In the genomic region with DNA sequence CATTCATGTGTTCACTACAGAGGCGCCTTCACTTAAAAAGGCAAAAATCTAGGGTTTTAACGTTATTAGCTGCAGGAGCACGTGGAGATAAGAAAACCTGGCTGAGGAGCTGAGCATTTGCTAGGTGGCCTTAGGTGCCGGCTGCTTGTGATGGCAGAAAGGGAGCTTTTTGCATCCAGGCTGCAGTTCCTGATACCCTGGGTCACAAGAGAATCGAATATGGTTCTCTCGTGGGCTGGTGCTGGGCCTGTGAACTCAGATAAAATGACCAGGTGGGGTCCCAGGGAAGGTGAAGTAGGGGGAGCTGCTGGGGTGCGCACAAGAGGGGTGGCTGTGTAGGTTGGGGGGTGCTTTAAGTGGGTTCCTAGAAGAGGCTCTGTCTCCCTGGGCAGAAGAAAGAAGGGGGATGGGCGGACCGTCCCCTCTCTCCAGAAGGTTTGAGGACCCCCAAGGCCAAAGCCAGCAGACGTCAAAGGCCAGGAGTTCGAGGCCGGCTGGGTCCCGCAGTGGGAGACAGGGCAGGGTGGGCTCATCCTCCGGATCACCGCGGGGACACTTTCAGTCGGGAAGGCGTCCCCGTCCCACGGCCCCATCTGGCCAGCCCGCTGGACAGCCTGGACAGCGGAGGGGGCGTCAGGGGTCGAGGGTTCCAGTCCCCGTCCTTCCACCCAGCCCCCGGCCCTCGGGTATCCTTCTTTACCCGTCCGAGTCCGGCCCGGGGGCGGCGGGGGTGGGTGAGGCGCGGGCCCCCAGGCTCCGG, we compare ENCODE assay signal across 8 cellular contexts. TPM values are rescaled to one million over a fixed set of nuclear protein-coding genes. Genes with fewer than 3 reads are reported as not detected.
A peak's percentile ranks its signal among the peaks of the same experiment; 100 is the strongest.
DNase-seq lines count a peak whose midpoint lies in the region; ATAC-seq and TF ChIP-seq lines count a peak whose summit lies in the region.

No MANE protein-coding gene starts in this region.

- no peak for TF ChIP-seq CTCF in foreskin keratinocyte (conservative IDR thresholded peaks at IDR 0.05)
- no peak for TF ChIP-seq CTCF in psoas muscle (IDR thresholded peaks at IDR 0.05)

- peaks cover 35% of the 10 kb centered on the region for H3K79me2 ChIP-seq in GM23248 (ENCODE audit: insufficient read depth)

- 14 to 16% methylated on average over 15 to 31 of the region's 36 CpGs for WGBS in GM23248 (ENCODE audit: low coverage in 1 of 2, low lambda C conversion rate in 2 of 2, missing lambda C conversion rate in 2 of 2), 2 experiments
- WGBS in psoas muscle, 3 donors = 12 to 15% (median 13%) methylated on average over 29 to 36 of the region's 36 CpGs

- no peaks in the 10 kb centered on the region for H3K9me2 ChIP-seq in GM23248 (ENCODE audit: insufficient read depth)

- 0 out of 2 replicates have a peak, but pooled peaks cover 8% of the 10 kb centered on the region for H4K20me1 ChIP-seq in GM23248 (ENCODE audit: insufficient read depth)

- intact Hi-C loops in psoas muscle (cut with DNase I) = no loop called here

- H3K27ac ChIP-seq in GM23248 = no peak overlapping the region; the same call in 1 of the 2 replicates
- peak overlapping the region; percentile 83 for H3K27ac ChIP-seq in foreskin keratinocyte
- no peak overlapping the region for H3K27ac ChIP-seq in psoas muscle

- H3K4me2 ChIP-seq in GM23248 (ENCODE audit: unreplicated experiment) = peak overlapping the region; percentile 70

- peak overlapping the region; percentile 66 for H2AFZ ChIP-seq in GM23248

- no peaks in the 10 kb centered on the region for H3K9me3 ChIP-seq in GM23248 (ENCODE audit: low read depth)
- H3K9me3 ChIP-seq in psoas muscle = no peaks in the 10 kb centered on the region

- H3K4me3 ChIP-seq in GM23248 (peak overlapping the region; percentile 73), psoas muscle (peak overlapping the region; percentile 60)

- H3K36me3 ChIP-seq in GM23248 (ENCODE audit: low read depth) (no peaks in the 10 kb centered on the region), psoas muscle (ENCODE audit: insufficient read depth in 1 of 2, low read depth in 1 of 2) (no peaks in the 10 kb centered on the region)

- in situ Hi-C loops in GM23248 (cut with MboI) = no loop called here

- H3K4me1 ChIP-seq in GM23248 (ENCODE audit: insufficient read depth) (0 out of 2 replicates have a peak, but pooled peaks cover 6% of the 10 kb centered on the region), foreskin keratinocyte (peaks cover 10% of the 10 kb centered on the region), psoas muscle (no peaks in the 10 kb centered on the region)

- ATAC-seq in foreskin keratinocyte (no peak), psoas muscle (peak in 1 of 4 donors; percentile 21), GM21528 (IDR thresholded peaks at IDR 0.05; ENCODE audit: low FRiP score, unreplicated experiment) (no peak)

- peak overlapping the region; percentile 81 for H3K9ac ChIP-seq in GM23248

- no peak for DNase-seq in GM23248
- DNase-seq in T-helper 9 cell = peak; percentile 26
- no peak for DNase-seq in foreskin keratinocyte
- peak; percentile 48 to 70 for DNase-seq in psoas muscle
- no peak for DNase-seq in stimulated activated CD4-positive, alpha-beta T cell treated with anti-CD3 and anti-CD28 coated beads, Interleukin-4, amount 100 ng/mL, for 1 hour
- DNase-seq in amniotic stem cell (lab: John Stamatoyannopoulos, UW) = no peak
- no peak for DNase-seq in NCI-H1436 treated with DMSO at 0.1 percent for 48 hours (lab: John Stamatoyannopoulos, UW)

- H3K27me3 ChIP-seq in GM23248 (replicated peaks; ENCODE audit: insufficient read depth) (no peaks in the 10 kb centered on the region), foreskin keratinocyte (peaks cover 10% of the 10 kb centered on the region), psoas muscle (ENCODE audit: insufficient read depth in 3 of 3, low read length in 2 of 3) (peaks cover 0 to 8% (median 2%) of the 10 kb centered on the region in 3 donors)

- H3F3A ChIP-seq in GM23248 (ENCODE audit: insufficient read depth) = peaks cover 11% of the 10 kb centered on the region

RNA-seq across cellular contexts. Expression of gene CMIP, which starts 0.7 kb away (rescaled TPM):
- 7.8 and 9.5 TPM in 2 replicates for total RNA-seq in GM23248 (2014; rRNA removed; shearing (Covaris generic))
- 1.3 and 1.5 TPM in 2 replicates for polyA plus RNA-seq in GM23248 (2016; fragmentation: Nextera tagmentation; extraction: Ambion mirVana)
- total RNA-seq in foreskin keratinocyte = 28.0 and 28.9 TPM in 2 replicates
- 12.9 and 15.3 TPM in 2 replicates for polyA plus RNA-seq in foreskin keratinocyte
- total RNA-seq in psoas muscle = 1 to 10 TPM; 4.1 to 8.9 (median 7.8) TPM
- polyA plus RNA-seq in psoas muscle = 1 to 10 TPM; 1.4 to 3.3 (median 2.5) TPM

Comparison
In these comparisons a context has a peak if more than half of its experiments do, and no peak if none do; other contexts are left out.
1. DNase-seq: peak in T-helper 9 cell (single experiment) and psoas muscle (2 of 2); none in GM23248 (single experiment), foreskin keratinocyte (0 of 2), stimulated activated CD4-positive, alpha-beta T cell treated with anti-CD3 and anti-CD28 coated beads, Interleukin-4, amount 100 ng/mL, for 1 hour (single experiment), amniotic stem cell (single experiment) and NCI-H1436 treated with DMSO at 0.1 percent for 48 hours (single experiment).